1 cellular context compared by ENCODE assay signal in the genomic region with DNA sequence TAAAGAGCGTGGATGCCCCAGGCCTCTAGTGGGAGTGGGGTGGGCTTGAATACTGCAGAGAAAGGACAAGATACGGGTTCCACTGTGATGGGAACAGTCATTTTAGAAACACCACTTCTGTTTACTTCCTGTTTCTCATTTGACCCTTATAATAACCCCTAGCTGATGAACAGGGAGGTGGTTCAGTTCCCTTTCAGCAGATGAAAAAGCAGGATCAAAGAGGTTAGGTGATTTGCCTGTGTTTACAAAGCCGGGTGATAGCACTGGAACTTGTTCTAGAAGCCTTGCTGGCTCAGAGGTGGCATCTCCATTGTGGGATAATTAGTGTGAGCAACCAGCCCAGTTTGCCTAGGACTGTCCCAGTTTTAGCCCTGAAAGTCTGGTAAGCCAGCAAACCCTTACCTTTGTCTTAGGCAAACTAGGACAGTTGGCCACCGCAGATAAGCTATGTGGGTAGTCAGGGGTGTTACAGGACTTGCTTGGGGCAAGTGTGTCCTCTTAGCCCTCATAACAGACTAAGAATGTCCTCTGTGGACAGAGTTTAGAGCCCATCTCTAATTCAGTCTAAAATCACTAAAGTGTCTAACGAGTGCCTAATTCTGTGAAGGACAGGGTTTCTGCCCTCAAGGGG.
TF ChIP-seq lines count a peak whose summit lies in the region.

No MANE protein-coding gene starts in this region.

TF ChIP-seq in HepG2, 621 proteins besides CTCF, POLR2A, EP300 and RAD21 (continues in another document):
- TF ChIP-seq, protein P1, sequence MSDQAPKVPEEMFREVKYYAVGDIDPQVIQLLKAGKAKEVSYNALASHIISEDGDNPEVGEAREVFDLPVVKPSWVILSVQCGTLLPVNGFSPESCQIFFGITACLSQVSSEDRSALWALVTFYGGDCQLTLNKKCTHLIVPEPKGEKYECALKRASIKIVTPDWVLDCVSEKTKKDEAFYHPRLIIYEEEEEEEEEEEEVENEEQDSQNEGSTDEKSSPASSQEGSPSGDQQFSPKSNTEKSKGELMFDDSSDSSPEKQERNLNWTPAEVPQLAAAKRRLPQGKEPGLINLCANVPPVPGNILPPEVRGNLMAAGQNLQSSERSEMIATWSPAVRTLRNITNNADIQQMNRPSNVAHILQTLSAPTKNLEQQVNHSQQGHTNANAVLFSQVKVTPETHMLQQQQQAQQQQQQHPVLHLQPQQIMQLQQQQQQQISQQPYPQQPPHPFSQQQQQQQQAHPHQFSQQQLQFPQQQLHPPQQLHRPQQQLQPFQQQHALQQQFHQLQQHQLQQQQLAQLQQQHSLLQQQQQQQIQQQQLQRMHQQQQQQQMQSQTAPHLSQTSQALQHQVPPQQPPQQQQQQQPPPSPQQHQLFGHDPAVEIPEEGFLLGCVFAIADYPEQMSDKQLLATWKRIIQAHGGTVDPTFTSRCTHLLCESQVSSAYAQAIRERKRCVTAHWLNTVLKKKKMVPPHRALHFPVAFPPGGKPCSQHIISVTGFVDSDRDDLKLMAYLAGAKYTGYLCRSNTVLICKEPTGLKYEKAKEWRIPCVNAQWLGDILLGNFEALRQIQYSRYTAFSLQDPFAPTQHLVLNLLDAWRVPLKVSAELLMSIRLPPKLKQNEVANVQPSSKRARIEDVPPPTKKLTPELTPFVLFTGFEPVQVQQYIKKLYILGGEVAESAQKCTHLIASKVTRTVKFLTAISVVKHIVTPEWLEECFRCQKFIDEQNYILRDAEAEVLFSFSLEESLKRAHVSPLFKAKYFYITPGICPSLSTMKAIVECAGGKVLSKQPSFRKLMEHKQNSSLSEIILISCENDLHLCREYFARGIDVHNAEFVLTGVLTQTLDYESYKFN (CRISPR knock-in tag; conservative IDR thresholded peaks at IDR 0.05) = peak; percentile 51
- TF ChIP-seq SRSF1 (optimal IDR thresholded peaks at IDR 0.05; ENCODE audit: low read depth, low read length) (no peak), GTF2F1 (IDR thresholded peaks at IDR 0.05; ENCODE audit: low read length) (no peak), SMC3 (IDR thresholded peaks at IDR 0.05; ENCODE audit: low read length) (no peak), IKZF4 (CRISPR knock-in tag; IDR thresholded peaks at IDR 0.05; ENCODE audit: borderline replicate concordance, low read depth, not compliant biosample characterization) (no peak), TBX3 (IDR thresholded peaks at IDR 0.05; ENCODE audit: borderline replicate concordance) (peak; percentile 56; the same call in 1 of the 2 replicates), ELF1 (CRISPR knock-in tag; IDR thresholded peaks at IDR 0.05) (0 out of 2 replicates have a peak, but pooled peaks have one; percentile 23), ADNP (CRISPR knock-in tag; IDR thresholded peaks at IDR 0.05) (no peak), NR2F1 (CRISPR knock-in tag; IDR thresholded peaks at IDR 0.05) (peak; percentile 36 to 41; a peak in 1 of 4 replicates), GATAD2A (CRISPR knock-in tag; IDR thresholded peaks at IDR 0.05) (peak; percentile 46; the same call in 1 of the 2 replicates), FOXP1 (IDR thresholded peaks at IDR 0.05) (no peak), FOXP1 (CRISPR knock-in tag; IDR thresholded peaks at IDR 0.05) (peak; percentile 64; the same call in 1 of the 2 replicates), MED1 (CRISPR knock-in tag; IDR thresholded peaks at IDR 0.05) (peak; percentile 49), ELF3 (CRISPR knock-in tag; IDR thresholded peaks at IDR 0.05) (peak; percentile 71), SOX5 (CRISPR knock-in tag; IDR thresholded peaks at IDR 0.05; ENCODE audit: borderline replicate concordance) (peak; percentile 82; the same call in 1 of the 2 replicates), ISL2 (CRISPR knock-in tag; IDR thresholded peaks at IDR 0.05) (peak; percentile 25; the same call in 1 of the 2 replicates), ZFP1 (CRISPR knock-in tag; IDR thresholded peaks at IDR 0.05) (no peak), RXRB (CRISPR knock-in tag; IDR thresholded peaks at IDR 0.05; ENCODE audit: borderline replicate concordance) (peak; percentile 52), NR2C2 (CRISPR knock-in tag; IDR thresholded peaks at IDR 0.05; ENCODE audit: borderline replicate concordance) (peak; percentile 12; the same call in 1 of the 2 replicates), FOXA3 (CRISPR knock-in tag; IDR thresholded peaks at IDR 0.05) (peak; percentile 75), FOXA1 (IDR thresholded peaks at IDR 0.05) (no peak), FOXA1 (CRISPR knock-in tag; IDR thresholded peaks at IDR 0.05) (peak; percentile 64; the same call in 1 of the 2 replicates), ZNF333 (CRISPR knock-in tag; IDR thresholded peaks at IDR 0.05; ENCODE audit: borderline replicate concordance) (no peak), PRPF4 (IDR thresholded peaks at IDR 0.05; ENCODE audit: low read depth, low read length, poor library complexity, severe bottlenecking) (no peak), NR2F6 (IDR thresholded peaks at IDR 0.05) (peak; percentile 53; the same call in 1 of the 2 replicates), NR2F6 (CRISPR knock-in tag; IDR thresholded peaks at IDR 0.05) (peak; percentile 73), ZNF292 (CRISPR knock-in tag; IDR thresholded peaks at IDR 0.05; ENCODE audit: borderline replicate concordance, low read depth) (no peak), KAT8 (CRISPR knock-in tag; IDR thresholded peaks at IDR 0.05) (peak; percentile 26; the same call in 1 of the 2 replicates), GABPA (IDR thresholded peaks at IDR 0.05; ENCODE audit: low read depth, low read length) (no peak), GABPA (CRISPR knock-in tag; IDR thresholded peaks at IDR 0.05; ENCODE audit: low read depth) (peak; percentile 58; the same call in 1 of the 2 replicates), ZNF557 (CRISPR knock-in tag; IDR thresholded peaks at IDR 0.05) (no peak), HDAC2 (CRISPR knock-in tag; IDR thresholded peaks at IDR 0.05) (peak; percentile 31; the same call in 1 of the 2 replicates), NR2F2 (IDR thresholded peaks at IDR 0.05; ENCODE audit: borderline replicate concordance, low read depth) (0 out of 2 replicates have a peak, but pooled peaks have one; percentile 61), HMG20A (CRISPR knock-in tag; IDR thresholded peaks at IDR 0.05; ENCODE audit: borderline replicate concordance) (peak; percentile 50; the same call in 1 of the 2 replicates), SMAD9 (CRISPR knock-in tag; IDR thresholded peaks at IDR 0.05) (no peak), TBX2 (CRISPR knock-in tag; IDR thresholded peaks at IDR 0.05; ENCODE audit: borderline replicate concordance) (peak; percentile 70; the same call in 1 of the 2 replicates), RARA (CRISPR knock-in tag; IDR thresholded peaks at IDR 0.05) (peak; percentile 85), SAP130 (CRISPR knock-in tag; IDR thresholded peaks at IDR 0.05; ENCODE audit: low read depth) (peak; percentile 61), NFYC (CRISPR knock-in tag; IDR thresholded peaks at IDR 0.05) (no peak), ZSCAN25 (CRISPR knock-in tag; IDR thresholded peaks at IDR 0.05) (no peak)
- TF ChIP-seq, protein P2, sequence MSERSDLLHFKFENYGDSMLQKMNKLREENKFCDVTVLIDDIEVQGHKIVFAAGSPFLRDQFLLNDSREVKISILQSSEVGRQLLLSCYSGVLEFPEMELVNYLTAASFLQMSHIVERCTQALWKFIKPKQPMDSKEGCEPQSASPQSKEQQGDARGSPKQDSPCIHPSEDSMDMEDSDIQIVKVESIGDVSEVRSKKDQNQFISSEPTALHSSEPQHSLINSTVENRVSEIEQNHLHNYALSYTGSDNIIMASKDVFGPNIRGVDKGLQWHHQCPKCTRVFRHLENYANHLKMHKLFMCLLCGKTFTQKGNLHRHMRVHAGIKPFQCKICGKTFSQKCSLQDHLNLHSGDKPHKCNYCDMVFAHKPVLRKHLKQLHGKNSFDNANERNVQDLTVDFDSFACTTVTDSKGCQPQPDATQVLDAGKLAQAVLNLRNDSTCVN (CRISPR knock-in tag; IDR thresholded peaks at IDR 0.05; ENCODE audit: borderline replicate concordance) = peak; percentile 70
- TF ChIP-seq, protein P3, sequence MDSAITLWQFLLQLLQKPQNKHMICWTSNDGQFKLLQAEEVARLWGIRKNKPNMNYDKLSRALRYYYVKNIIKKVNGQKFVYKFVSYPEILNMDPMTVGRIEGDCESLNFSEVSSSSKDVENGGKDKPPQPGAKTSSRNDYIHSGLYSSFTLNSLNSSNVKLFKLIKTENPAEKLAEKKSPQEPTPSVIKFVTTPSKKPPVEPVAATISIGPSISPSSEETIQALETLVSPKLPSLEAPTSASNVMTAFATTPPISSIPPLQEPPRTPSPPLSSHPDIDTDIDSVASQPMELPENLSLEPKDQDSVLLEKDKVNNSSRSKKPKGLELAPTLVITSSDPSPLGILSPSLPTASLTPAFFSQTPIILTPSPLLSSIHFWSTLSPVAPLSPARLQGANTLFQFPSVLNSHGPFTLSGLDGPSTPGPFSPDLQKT (CRISPR knock-in tag; IDR thresholded peaks at IDR 0.05; ENCODE audit: borderline replicate concordance) = no peak
- TF ChIP-seq, protein P4, sequence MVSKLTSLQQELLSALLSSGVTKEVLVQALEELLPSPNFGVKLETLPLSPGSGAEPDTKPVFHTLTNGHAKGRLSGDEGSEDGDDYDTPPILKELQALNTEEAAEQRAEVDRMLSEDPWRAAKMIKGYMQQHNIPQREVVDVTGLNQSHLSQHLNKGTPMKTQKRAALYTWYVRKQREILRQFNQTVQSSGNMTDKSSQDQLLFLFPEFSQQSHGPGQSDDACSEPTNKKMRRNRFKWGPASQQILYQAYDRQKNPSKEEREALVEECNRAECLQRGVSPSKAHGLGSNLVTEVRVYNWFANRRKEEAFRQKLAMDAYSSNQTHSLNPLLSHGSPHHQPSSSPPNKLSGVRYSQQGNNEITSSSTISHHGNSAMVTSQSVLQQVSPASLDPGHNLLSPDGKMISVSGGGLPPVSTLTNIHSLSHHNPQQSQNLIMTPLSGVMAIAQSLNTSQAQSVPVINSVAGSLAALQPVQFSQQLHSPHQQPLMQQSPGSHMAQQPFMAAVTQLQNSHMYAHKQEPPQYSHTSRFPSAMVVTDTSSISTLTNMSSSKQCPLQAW (CRISPR knock-in tag; IDR thresholded peaks at IDR 0.05) = peak; percentile 37; the same call in 1 of the 2 replicates
- TF ChIP-seq, protein P5, sequence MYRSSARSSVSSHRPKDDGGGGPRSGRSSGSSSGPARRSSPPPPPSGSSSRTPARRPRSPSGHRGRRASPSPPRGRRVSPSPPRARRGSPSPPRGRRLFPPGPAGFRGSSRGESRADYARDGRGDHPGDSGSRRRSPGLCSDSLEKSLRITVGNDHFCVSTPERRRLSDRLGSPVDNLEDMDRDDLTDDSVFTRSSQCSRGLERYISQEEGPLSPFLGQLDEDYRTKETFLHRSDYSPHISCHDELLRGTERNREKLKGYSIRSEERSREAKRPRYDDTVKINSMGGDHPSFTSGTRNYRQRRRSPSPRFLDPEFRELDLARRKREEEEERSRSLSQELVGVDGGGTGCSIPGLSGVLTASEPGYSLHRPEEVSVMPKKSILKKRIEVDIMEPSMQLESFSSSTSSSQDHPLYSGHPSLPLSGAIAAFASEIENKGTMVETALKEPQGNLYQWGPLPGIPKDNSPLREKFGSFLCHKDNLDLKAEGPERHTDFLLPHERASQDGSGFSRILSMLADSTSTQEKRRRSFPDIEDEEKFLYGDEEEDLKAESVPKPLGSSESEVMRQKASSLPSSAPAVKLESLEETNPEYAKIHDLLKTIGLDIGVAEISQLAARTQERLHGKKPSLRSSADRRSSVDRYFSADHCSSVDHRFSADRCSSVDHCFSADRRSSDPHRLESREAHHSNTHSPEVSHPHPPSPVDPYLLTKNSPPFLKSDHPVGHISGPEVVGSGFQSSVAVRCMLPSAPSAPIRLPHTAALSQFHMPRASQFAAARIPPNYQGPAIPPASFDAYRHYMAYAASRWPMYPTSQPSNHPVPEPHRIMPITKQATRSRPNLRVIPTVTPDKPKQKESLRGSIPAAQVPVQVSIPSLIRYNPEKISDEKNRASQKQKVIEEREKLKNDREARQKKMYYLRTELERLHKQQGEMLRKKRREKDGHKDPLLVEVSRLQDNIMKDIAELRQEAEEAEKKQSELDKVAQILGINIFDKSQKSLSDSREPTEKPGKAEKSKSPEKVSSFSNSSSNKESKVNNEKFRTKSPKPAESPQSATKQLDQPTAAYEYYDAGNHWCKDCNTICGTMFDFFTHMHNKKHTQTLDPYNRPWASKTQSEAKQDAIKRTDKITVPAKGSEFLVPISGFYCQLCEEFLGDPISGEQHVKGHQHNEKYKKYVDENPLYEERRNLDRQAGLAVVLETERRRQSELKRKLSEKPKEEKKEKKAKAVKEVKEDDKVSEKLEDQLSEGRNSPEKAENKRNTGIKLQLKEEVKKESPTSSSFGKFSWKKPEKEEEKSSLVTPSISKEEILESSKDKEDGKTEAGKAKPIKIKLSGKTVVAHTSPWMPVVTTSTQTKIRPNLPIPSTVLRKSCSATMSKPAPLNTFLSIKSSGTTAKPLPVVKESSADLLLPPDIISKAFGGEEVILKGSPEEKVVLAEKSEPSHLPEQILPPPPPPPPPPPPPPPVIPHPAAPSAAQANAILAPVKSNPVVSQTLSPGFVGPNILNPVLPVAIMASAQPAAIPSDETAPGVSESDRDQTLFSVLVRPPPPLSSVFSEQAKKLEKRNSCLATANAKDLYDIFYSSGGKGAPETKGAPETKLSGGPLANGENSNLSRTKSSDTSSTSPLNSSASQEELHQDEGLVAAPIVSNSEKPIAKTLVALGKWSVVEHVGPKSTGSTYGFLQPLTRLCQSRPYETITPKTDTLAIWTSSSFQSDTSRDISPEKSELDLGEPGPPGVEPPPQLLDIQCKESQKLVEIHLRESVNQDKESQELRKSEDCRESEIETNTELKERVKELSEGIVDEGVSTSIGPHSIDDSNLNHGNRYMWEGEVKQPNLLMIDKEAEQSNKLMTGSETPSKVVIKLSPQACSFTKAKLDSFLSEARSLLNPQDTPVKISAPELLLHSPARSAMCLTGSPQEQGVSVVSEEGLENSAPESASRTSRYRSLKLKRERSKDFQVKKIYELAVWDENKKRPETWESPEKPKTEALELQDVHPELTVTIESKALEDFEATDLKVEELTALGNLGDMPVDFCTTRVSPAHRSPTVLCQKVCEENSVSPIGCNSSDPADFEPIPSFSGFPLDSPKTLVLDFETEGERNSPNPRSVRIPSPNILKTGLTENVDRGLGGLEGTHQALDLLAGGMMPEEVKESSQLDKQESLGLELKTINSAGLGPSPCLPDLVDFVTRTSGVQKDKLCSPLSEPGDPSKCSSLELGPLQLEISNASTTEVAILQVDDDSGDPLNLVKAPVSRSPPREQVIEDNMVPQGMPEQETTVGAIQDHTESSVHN (CRISPR knock-in tag; IDR thresholded peaks at IDR 0.05) = no peak
- TF ChIP-seq, protein P6, sequence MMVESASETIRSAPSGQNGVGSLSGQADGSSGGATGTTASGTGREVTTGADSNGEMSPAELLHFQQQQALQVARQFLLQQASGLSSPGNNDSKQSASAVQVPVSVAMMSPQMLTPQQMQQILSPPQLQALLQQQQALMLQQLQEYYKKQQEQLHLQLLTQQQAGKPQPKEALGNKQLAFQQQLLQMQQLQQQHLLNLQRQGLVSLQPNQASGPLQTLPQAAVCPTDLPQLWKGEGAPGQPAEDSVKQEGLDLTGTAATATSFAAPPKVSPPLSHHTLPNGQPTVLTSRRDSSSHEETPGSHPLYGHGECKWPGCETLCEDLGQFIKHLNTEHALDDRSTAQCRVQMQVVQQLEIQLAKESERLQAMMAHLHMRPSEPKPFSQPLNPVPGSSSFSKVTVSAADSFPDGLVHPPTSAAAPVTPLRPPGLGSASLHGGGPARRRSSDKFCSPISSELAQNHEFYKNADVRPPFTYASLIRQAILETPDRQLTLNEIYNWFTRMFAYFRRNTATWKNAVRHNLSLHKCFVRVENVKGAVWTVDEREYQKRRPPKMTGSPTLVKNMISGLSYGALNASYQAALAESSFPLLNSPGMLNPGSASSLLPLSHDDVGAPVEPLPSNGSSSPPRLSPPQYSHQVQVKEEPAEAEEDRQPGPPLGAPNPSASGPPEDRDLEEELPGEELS (CRISPR knock-in tag; IDR thresholded peaks at IDR 0.05) = peak; percentile 71
